In genomic region chr19:35320285-35320706, GRCh38 we compare ENCODE assay signal across 14 cellular contexts.
DNase-seq lines count a peak whose midpoint lies in the region; ATAC-seq and TF ChIP-seq lines count a peak whose summit lies in the region.
"Had no signal": no experiment of that assay in that cellular context is flagged by ENCODE, and none has a peak within 500 bp of the region (broad histone marks: within the 10 kb centered on the region; RNA-seq: fewer than 3 reads in every experiment).

No MANE protein-coding gene starts in this region.

- H3K4me2 ChIP-seq in DOHH2 (ENCODE audit: low read length) (peak overlapping the region; percentile 90), MM.1S (ENCODE audit: low read depth, low read length) (no peak overlapping the region)

- H3K4me3 Mint-ChIP-seq in stimulated activated memory B cell treated with anti-CD40 and anti-IgM and Interleukin-4, amounts not matched to agents 10 μg/mL and 1 μg/mL and 100 μg/mL, for 72 hours, result peak overlapping the region; percentile 27
- H3K4me3 Mint-ChIP-seq: neural crest cell had no signal

- peaks cover 6% of the 10 kb centered on the region for H3K79me2 ChIP-seq in DOHH2 (ENCODE audit: control insufficient read depth, low read length)
- H3K79me2 ChIP-seq in MM.1S (ENCODE audit: low read length), result no peaks in the 10 kb centered on the region

- H3K27ac Mint-ChIP-seq in stimulated activated memory B cell treated with anti-CD40 and anti-IgM and Interleukin-4, amounts not matched to agents 10 μg/mL and 1 μg/mL and 100 μg/mL, for 72 hours, result peak overlapping the region; percentile 78

- DNase-seq in NAMALWA (ENCODE audit: low spot score), result peak; percentile 63
- no peak for DNase-seq in caudate nucleus (lab: John Stamatoyannopoulos, UW)
- DNase-seq in MM.1S, result no peak
- DNase-seq: activated effector memory CD4-positive, alpha-beta T cell treated with Interleukin-2 at 50 U/mL for 16 hours; cerebellar nuclear complex; gastrocnemius medialis; NCI-H774; stimulated activated CD4-positive, alpha-beta T cell treated with anti-CD3 and anti-CD28 coated beads, Interleukin-12 subunit alpha, Interleukin-12 subunit beta, amount 100 ng/mL, for 4 hours had no signal

- peaks cover 96% of the 10 kb centered on the region for H3K4me1 Mint-ChIP-seq in stimulated activated memory B cell treated with anti-CD40 and anti-IgM and Interleukin-4, amounts not matched to agents 10 μg/mL and 1 μg/mL and 100 μg/mL, for 72 hours

- no peaks in the 10 kb centered on the region for H3K27me3 ChIP-seq in DOHH2 (ENCODE audit: control insufficient read depth, low read length)
- H3K27me3 ChIP-seq in MM.1S (replicated peaks; ENCODE audit: insufficient read depth, low read length), result peaks cover 56% of the 10 kb centered on the region

- ATAC-seq in stimulated activated memory B cell treated with anti-CD40 and anti-IgM and Interleukin-4, amounts not matched to agents 10 μg/mL and 1 μg/mL and 100 μg/mL, for 72 hours, result peak; percentile 68
- ATAC-seq in HG02588 (IDR thresholded peaks at IDR 0.05; ENCODE audit: unreplicated experiment) (no peak), GM18858 (IDR thresholded peaks at IDR 0.05; ENCODE audit: unreplicated experiment) (no peak)
- ATAC-seq: gastrocnemius medialis had no signal

- H3F3A ChIP-seq in DOHH2 (ENCODE audit: control insufficient read depth, insufficient read depth) (peaks cover 64% of the 10 kb centered on the region), MM.1S (ENCODE audit: insufficient read depth, low read length) (no peaks in the 10 kb centered on the region)

- H3K9me3 ChIP-seq in DOHH2 (ENCODE audit: control insufficient read depth, insufficient read depth, low read length), result peaks cover 5% of the 10 kb centered on the region; the same call in 1 of the 2 replicates
- no peaks in the 10 kb centered on the region for H3K9me3 ChIP-seq in MM.1S (replicated peaks; ENCODE audit: insufficient read depth, low read length)
- H3K9me3 ChIP-seq: gastrocnemius medialis, HAP-1 had no signal

- no peak overlapping the region for H3K9ac ChIP-seq in MM.1S (ENCODE audit: low read length)

- peak overlapping the region; percentile 53 for H3K4me3 ChIP-seq in DOHH2 (ENCODE audit: low read length)
- H3K4me3 ChIP-seq in MM.1S (ENCODE audit: low read length), result no peak overlapping the region
- H3K4me3 ChIP-seq: gastrocnemius medialis, HAP-1 had no signal

- no peak for TF ChIP-seq CTCF in DOHH2 (IDR thresholded peaks at IDR 0.05; ENCODE audit: low read depth, low read length, poor library complexity, severe bottlenecking)
- TF ChIP-seq CTCF in MM.1S (IDR thresholded peaks at IDR 0.05; ENCODE audit: low read length), result no peak

- H3K4me1 ChIP-seq in DOHH2 (ENCODE audit: control insufficient read depth, low read length) (peaks cover 97% of the 10 kb centered on the region), MM.1S (ENCODE audit: low read length) (no peaks in the 10 kb centered on the region)
- H3K4me1 ChIP-seq: gastrocnemius medialis, HAP-1 had no signal

- H3K36me3 ChIP-seq in DOHH2 (ENCODE audit: control insufficient read depth, low read length) (no peaks in the 10 kb centered on the region; the same call in 1 of the 2 replicates), MM.1S (replicated peaks; ENCODE audit: insufficient read depth, low read length) (no peaks in the 10 kb centered on the region)
- H3K36me3 ChIP-seq: gastrocnemius medialis, HAP-1 had no signal

- peaks cover 2% of the 10 kb centered on the region for H3K9me3 Mint-ChIP-seq in stimulated activated memory B cell treated with anti-CD40 and anti-IgM and Interleukin-4, amounts not matched to agents 10 μg/mL and 1 μg/mL and 100 μg/mL, for 72 hours
- H3K9me3 Mint-ChIP-seq: neural crest cell had no signal

- no peaks in the 10 kb centered on the region for H3K36me3 Mint-ChIP-seq in stimulated activated memory B cell treated with anti-CD40 and anti-IgM and Interleukin-4, amounts not matched to agents 10 μg/mL and 1 μg/mL and 100 μg/mL, for 72 hours

- no peaks in the 10 kb centered on the region for H3K27me3 Mint-ChIP-seq in stimulated activated memory B cell treated with anti-CD40 and anti-IgM and Interleukin-4, amounts not matched to agents 10 μg/mL and 1 μg/mL and 100 μg/mL, for 72 hours

- H3K9me2 ChIP-seq in DOHH2 (replicated peaks; ENCODE audit: control insufficient read depth, low read length) (no peaks in the 10 kb centered on the region), MM.1S (replicated peaks; ENCODE audit: insufficient read depth, low read length) (no peaks in the 10 kb centered on the region)

- H3K27ac ChIP-seq in DOHH2 (ENCODE audit: low read depth, low read length) (peak overlapping the region; percentile 98), caudate nucleus (ENCODE audit: low read depth, low read length) (peak overlapping the region; percentile 44), MM.1S (ENCODE audit: low read length) (no peak overlapping the region)
- H3K27ac ChIP-seq: gastrocnemius medialis had no signal

- no peak overlapping the region for H2AFZ ChIP-seq in MM.1S (ENCODE audit: low read length)

- H4K20me1 ChIP-seq in DOHH2 (ENCODE audit: control insufficient read depth, insufficient read depth, low read depth, low read length) (no peaks in the 10 kb centered on the region), MM.1S (ENCODE audit: insufficient read depth, low read length) (no peaks in the 10 kb centered on the region)
